ENCODE assay signal across 1 cellular context in the genomic region with DNA sequence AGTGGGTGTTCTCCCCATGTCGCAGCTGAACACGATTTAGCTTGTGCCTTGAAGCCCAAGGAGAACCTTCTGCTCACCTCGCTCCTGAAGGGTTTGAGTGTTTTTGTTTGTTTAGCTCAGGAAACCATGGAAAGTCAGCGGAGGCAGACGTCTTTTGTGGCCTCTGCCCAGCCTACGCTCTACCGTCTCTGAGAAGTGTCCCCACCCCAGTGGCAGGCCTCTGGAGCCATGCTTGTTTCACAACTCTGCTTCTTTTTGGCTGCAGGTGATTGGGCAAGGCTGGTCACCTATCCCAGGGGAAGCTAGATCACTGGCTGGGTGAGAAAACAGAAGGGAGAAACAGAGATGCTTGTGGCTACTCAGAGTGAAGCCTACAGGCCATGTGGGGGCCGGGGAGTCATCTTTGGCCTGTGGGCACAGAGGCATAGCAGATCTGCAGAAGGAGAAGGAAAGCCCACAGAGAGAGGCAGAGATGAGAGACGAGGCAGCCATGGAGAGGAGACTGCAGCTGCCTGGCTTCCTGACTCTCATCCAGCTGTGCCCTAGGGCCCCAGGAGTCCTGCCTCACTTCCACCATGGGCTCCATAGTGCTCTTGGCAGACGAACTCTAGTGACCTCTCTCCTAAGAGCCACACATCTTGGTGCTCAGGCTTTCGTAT.
TF ChIP-seq lines count a peak whose summit lies in the region.

No MANE protein-coding gene starts in this region.

TF ChIP-seq in H1, 55 proteins besides CTCF, POLR2A, EP300 and RAD21:
- no peak for TF ChIP-seq CREB1 (IDR thresholded peaks at IDR 0.05)
- no peak for TF ChIP-seq POLR2AphosphoS5 (IDR thresholded peaks at IDR 0.05; ENCODE audit: low read depth, low read length)
- TF ChIP-seq RNF2 (IDR thresholded peaks at IDR 0.05; ENCODE audit: borderline replicate concordance, low read depth, low read length, missing control alignments, poor library complexity, severe bottlenecking) = no peak
- no peak for TF ChIP-seq YY1 (IDR thresholded peaks at IDR 0.05; ENCODE audit: low read depth, low read length)
- TF ChIP-seq CBX8 (IDR thresholded peaks at IDR 0.05; ENCODE audit: borderline replicate concordance, low read depth, low read length) = no peak
- TF ChIP-seq POU5F1 (IDR thresholded peaks at IDR 0.05; ENCODE audit: low read depth, low read length) = no peak
- no peak for TF ChIP-seq EZH2 (IDR thresholded peaks at IDR 0.05; ENCODE audit: low read depth, low read length, severe bottlenecking)
